Comparison of ENCODE assay signal across 8 cellular contexts in genomic region chr10:95279042-95279820, GRCh38. TPM values are rescaled to one million over a fixed set of nuclear protein-coding genes. Genes with fewer than 3 reads are reported as not detected.
DNase-seq lines count a peak whose midpoint lies in the region; ATAC-seq, FAIRE-seq and TF ChIP-seq lines count a peak whose summit lies in the region.

No MANE protein-coding gene starts in this region.

- H3K27ac ChIP-seq in PC-9 = no peak overlapping the region
- H3K27ac ChIP-seq in psoas muscle = peak overlapping the region; percentile 70

- H3K9me3 ChIP-seq in PC-9 (ENCODE audit: insufficient read depth, low read depth) (no peaks in the 10 kb centered on the region), psoas muscle (no peaks in the 10 kb centered on the region)

- no peak for FAIRE-seq in frontal cortex (lab: Jason Lieb, UNC)

- peaks cover 87% of the 10 kb centered on the region for H3K79me2 ChIP-seq in PC-9 (ENCODE audit: low read depth)

- intact Hi-C loops in PC-9 (cut with micrococcal nuclease; ENCODE audit: unreplicated experiment) (no loop called here), psoas muscle (cut with DNase I) (no loop called here)

- no peaks in the 10 kb centered on the region for H3K9me2 ChIP-seq in PC-9 (ENCODE audit: insufficient read depth)

- no TSS peak for BruUV-seq in PC-9 (replicated peaks; lab: Mats Ljungman, UMichigan)

- H2AFZ ChIP-seq in PC-9 = no peak overlapping the region

- 71 to 75% (median 74%) methylated on average over 4 of the region's 4 CpGs for WGBS in psoas muscle, 3 donors

- DNase-seq in PC-9 (no peak), fibroblast of peridontal ligament (ENCODE audit: extremely low read depth) (peak; percentile 76), psoas muscle (no peak), frontal cortex (ENCODE audit: low spot score in 2 of 2) (no peak), NCI-H1092 (lab: John Stamatoyannopoulos, UW) (no peak)
- DNase-seq in stimulated activated CD4-positive, alpha-beta T cell treated with anti-CD3 and anti-CD28 coated beads, Interleukin-4, amount 100 ng/mL, for 1 hour = no peak

- H3K36me3 ChIP-seq in PC-9 (ENCODE audit: low read depth) = no peaks in the 10 kb centered on the region; the same call in 1 of the 2 replicates
- no peaks in the 10 kb centered on the region for H3K36me3 ChIP-seq in psoas muscle (ENCODE audit: insufficient read depth in 1 of 2, low read depth in 1 of 2)

- CTCF ChIA-PET in PC-9 (lab: Charles Lee) = no interaction called here

- H3K4me3 ChIP-seq in PC-9 (no peak overlapping the region), psoas muscle (no peak overlapping the region)

- TF ChIP-seq CTCF in PC-9 (conservative IDR thresholded peaks at IDR 0.05) (no peak), psoas muscle (IDR thresholded peaks at IDR 0.05) (no peak)

- peak; percentile 42 for ATAC-seq in GM18502 (IDR thresholded peaks at IDR 0.05; ENCODE audit: poor library complexity, unreplicated experiment)
- ATAC-seq in psoas muscle = no peak
- ATAC-seq in GM21619 (IDR thresholded peaks at IDR 0.05; ENCODE audit: unreplicated experiment) = no peak

- H3K27me3 ChIP-seq in PC-9 (ENCODE audit: insufficient read depth, low read depth) = no peaks in the 10 kb centered on the region
- no peaks in the 10 kb centered on the region for H3K27me3 ChIP-seq in psoas muscle (ENCODE audit: insufficient read depth in 3 of 3, low read length in 2 of 3)

- H3K4me1 ChIP-seq in PC-9 (replicated peaks; ENCODE audit: insufficient read depth) (peaks cover 7% of the 10 kb centered on the region), psoas muscle (peaks cover 78% of the 10 kb centered on the region)

- H3K4me2 ChIP-seq in PC-9 = peak overlapping the region; percentile 19; the same call in 1 of the 2 replicates

- 0 out of 2 replicates have a peak, but pooled peaks cover 9% of the 10 kb centered on the region for H3F3A ChIP-seq in PC-9 (ENCODE audit: insufficient read depth, low read depth)

- no peaks in the 10 kb centered on the region for H4K20me1 ChIP-seq in PC-9 (ENCODE audit: insufficient read depth)

- POLR2A ChIA-PET in PC-9 (lab: Charles Lee; ENCODE audit: unreplicated experiment) = no interaction called here

RNA-seq across cellular contexts. Expression of gene PDLIM1, which starts 11.6 kb away (rescaled TPM):
- 202 and 215 TPM in 2 replicates for total RNA-seq in PC-9 (2021)
- total RNA-seq in psoas muscle = 100 to 1,000 TPM; 267 to 504 (median 329) TPM
- polyA plus RNA-seq in psoas muscle = 100 to 1,000 TPM in 2 of 3 donors, 10 to 100 TPM in 1; 97.3 to 493 (median 311) TPM
- total RNA-seq in frontal cortex = 2.4 TPM

Comparison
In these comparisons a context has a peak if more than half of its experiments do, and no peak if none do; other contexts are left out.
1. RNA of gene PDLIM1, which starts 11.6 kb away (total RNA-seq): 267 to 504 TPM in psoas muscle and 202 to 215 TPM in PC-9; 2.4 TPM in frontal cortex (single experiment); every median in the first group is over 10 times any median in the second.